Comparison of ENCODE assay signal across 11 cellular contexts in the genomic region with DNA sequence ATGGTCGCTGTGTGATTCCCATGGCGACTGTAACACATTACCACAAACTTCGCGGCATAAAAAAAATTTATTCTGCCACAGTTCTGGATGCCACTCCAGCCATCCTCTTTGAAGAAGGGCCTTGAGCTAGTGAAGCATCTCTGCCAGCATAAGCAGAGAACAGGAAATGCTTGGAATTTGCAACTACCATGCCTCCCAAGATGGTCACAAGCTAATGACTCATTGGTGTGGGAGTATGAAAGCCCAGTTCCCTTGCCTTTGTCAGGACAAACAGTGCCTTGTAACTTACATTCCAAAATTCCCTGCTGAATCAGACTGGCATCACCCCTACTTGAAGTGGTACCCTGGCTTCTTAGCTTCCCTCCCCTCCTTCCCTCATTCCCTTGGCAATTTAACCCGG.
DNase-seq lines count a peak whose midpoint lies in the region; ATAC-seq and TF ChIP-seq lines count a peak whose summit lies in the region.
"Had no signal": no experiment of that assay in that cellular context is flagged by ENCODE, and none has a peak within 500 bp of the region (broad histone marks: within the 10 kb centered on the region; RNA-seq: fewer than 3 reads in every experiment).

No MANE protein-coding gene starts in this region.

- H3K4me3 ChIP-seq in SJSA1: no peak overlapping the region
- no peak overlapping the region for H3K4me3 ChIP-seq in vagina

- H3K27ac ChIP-seq in SJSA1 (no peak overlapping the region), vagina (no peak overlapping the region)

- H3K27ac Mint-ChIP-seq in activated T-helper 17 cell treated with anti-CD3 and anti-CD28 coated beads, Interleukin-2, amount 50 U/mL, for 72 hours: no peak overlapping the region
- H3K27ac Mint-ChIP-seq in activated CD4-positive, alpha-beta memory T cell treated with anti-CD3 and anti-CD28 coated beads for 36 hours: no peak overlapping the region

- TF ChIP-seq POLR2A in vagina (IDR thresholded peaks at IDR 0.05): no peak

- DNase-seq in GM03348 (ENCODE audit: low spot score) (peak; percentile 41), SJSA1 (ENCODE audit: low read depth in 1 of 2, low spot score in 2 of 2) (peak; percentile 41 to 49), fibroblast of peridontal ligament (ENCODE audit: extremely low read depth) (peak; percentile 87), sciatic nerve (ENCODE audit: low spot score) (no peak), cerebellar cortex (ENCODE audit: low spot score) (no peak), vagina (ENCODE audit: extremely low spot score in 2 of 2) (no peak)
- no peak for DNase-seq in activated CD4-positive, alpha-beta memory T cell treated with anti-CD3 and anti-CD28 coated beads for 36 hours
- DNase-seq: cerebellar nuclear complex, GF-D8, Karpas-422 had no signal

- no peaks in the 10 kb centered on the region for H3K36me3 ChIP-seq in SJSA1
- no peaks in the 10 kb centered on the region for H3K36me3 ChIP-seq in vagina

- H3K4me1 Mint-ChIP-seq in activated T-helper 17 cell treated with anti-CD3 and anti-CD28 coated beads, Interleukin-2, amount 50 U/mL, for 72 hours: no peaks in the 10 kb centered on the region
- H3K4me1 Mint-ChIP-seq in activated CD4-positive, alpha-beta memory T cell treated with anti-CD3 and anti-CD28 coated beads for 36 hours (ENCODE audit: low read depth): no peaks in the 10 kb centered on the region

- POLR2A ChIA-PET in activated CD4-positive, alpha-beta memory T cell treated with anti-CD3 and anti-CD28 coated beads for 36 hours (lab: Charles Lee): no interaction called here

- H3K9me3 Mint-ChIP-seq in activated T-helper 17 cell treated with anti-CD3 and anti-CD28 coated beads, Interleukin-2, amount 50 U/mL, for 72 hours: no peaks in the 10 kb centered on the region
- peaks cover 5% of the 10 kb centered on the region for H3K9me3 Mint-ChIP-seq in activated CD4-positive, alpha-beta memory T cell treated with anti-CD3 and anti-CD28 coated beads for 36 hours

- H3K4me1 ChIP-seq in SJSA1 (replicated peaks) (no peaks in the 10 kb centered on the region), vagina (peaks cover 10% of the 10 kb centered on the region)

- peak; percentile 79 for ATAC-seq in sciatic nerve
- ATAC-seq in activated T-helper 17 cell treated with anti-CD3 and anti-CD28 coated beads, Interleukin-2, amount 50 U/mL, for 72 hours (replicated peaks): no peak

- H3K36me3 Mint-ChIP-seq in activated T-helper 17 cell treated with anti-CD3 and anti-CD28 coated beads, Interleukin-2, amount 50 U/mL, for 72 hours (ENCODE audit: low read depth): no peaks in the 10 kb centered on the region
- no peaks in the 10 kb centered on the region for H3K36me3 Mint-ChIP-seq in activated CD4-positive, alpha-beta memory T cell treated with anti-CD3 and anti-CD28 coated beads for 36 hours

- H3K4me3 Mint-ChIP-seq in activated T-helper 17 cell treated with anti-CD3 and anti-CD28 coated beads, Interleukin-2, amount 50 U/mL, for 72 hours: no peak overlapping the region
- no peak overlapping the region for H3K4me3 Mint-ChIP-seq in activated CD4-positive, alpha-beta memory T cell treated with anti-CD3 and anti-CD28 coated beads for 36 hours

- intact Hi-C loops in sciatic nerve (cut with DNase I) (no loop called here), vagina (cut with DNase I) (no loop called here)
- intact Hi-C loops in activated CD4-positive, alpha-beta memory T cell treated with anti-CD3 and anti-CD28 coated beads for 36 hours (cut with micrococcal nuclease): no loop called here

- peaks cover 4% of the 10 kb centered on the region for H3K27me3 Mint-ChIP-seq in activated T-helper 17 cell treated with anti-CD3 and anti-CD28 coated beads, Interleukin-2, amount 50 U/mL, for 72 hours
- no peaks in the 10 kb centered on the region for H3K27me3 Mint-ChIP-seq in activated CD4-positive, alpha-beta memory T cell treated with anti-CD3 and anti-CD28 coated beads for 36 hours

- no peak for TF ChIP-seq CTCF in vagina (IDR thresholded peaks at IDR 0.05)

- H3K27me3 ChIP-seq in SJSA1 (replicated peaks) (no peaks in the 10 kb centered on the region), vagina (no peaks in the 10 kb centered on the region)

- CTCF ChIA-PET in activated CD4-positive, alpha-beta memory T cell treated with anti-CD3 and anti-CD28 coated beads for 36 hours (lab: Charles Lee): no interaction called here

- H3K9me3 ChIP-seq in SJSA1 (replicated peaks) (no peaks in the 10 kb centered on the region), vagina (no peaks in the 10 kb centered on the region)

Comparison
In these comparisons a context has a peak if more than half of its experiments do, and no peak if none do; other contexts are left out.
1. DNase-seq: peak in GM03348 (single experiment), SJSA1 (2 of 2) and fibroblast of peridontal ligament (single experiment); none in sciatic nerve (single experiment), activated CD4-positive, alpha-beta memory T cell treated with anti-CD3 and anti-CD28 coated beads for 36 hours (single experiment), cerebellar cortex (single experiment) and vagina (0 of 2).